Comparison of ENCODE assay signal across 8 cellular contexts in genomic region chr4:147984065-147984777, GRCh38.
A peak's percentile ranks its signal among the peaks of the same experiment; 100 is the strongest.
DNase-seq lines count a peak whose midpoint lies in the region; ATAC-seq and TF ChIP-seq lines count a peak whose summit lies in the region.

No MANE protein-coding gene starts in this region.

- 77 to 88% methylated on average over 13 to 15 of the region's 15 CpGs for WGBS in lower leg skin, 2 donors

- no peak overlapping the region for H3K4me3 ChIP-seq in astrocyte of the cerebellum (ENCODE audit: low read depth, low read length)
- no peak overlapping the region for H3K4me3 ChIP-seq in tibial artery
- H3K4me3 ChIP-seq in lower leg skin (ENCODE audit: low read depth, poor library complexity, severe bottlenecking): no peak overlapping the region

- no peak for ATAC-seq in GM18505 (IDR thresholded peaks at IDR 0.05; ENCODE audit: unreplicated experiment)

- in situ Hi-C loops in G401 (cut with HindIII; ENCODE audit: low sequenced_read_pairs) (no loop called here), astrocyte of the cerebellum (cut with HindIII; ENCODE audit: low sequenced_read_pairs) (no loop called here)

- TF ChIP-seq POLR2A in GM18505 (IDR thresholded peaks at IDR 0.05; ENCODE audit: borderline replicate concordance, extremely low read depth, insufficient read depth, insufficient read length) (no peak), lower leg skin (IDR thresholded peaks at IDR 0.05) (no peak)

- intact Hi-C loops in tibial artery (cut with DNase I; ENCODE audit: low total_unique reads): no loop called here
- intact Hi-C loops in lower leg skin (cut with DNase I; ENCODE audit: low total_unique reads): no loop called here

- peak; percentile 61 for DNase-seq in AG08396 (ENCODE audit: low spot score)
- DNase-seq in G401 (ENCODE audit: low spot score): peak; percentile 47
- peak; percentile 47 for DNase-seq in NCI-H1092 treated with DMSO at 0.1 percent for 48 hours (lab: John Stamatoyannopoulos, UW)
- no peak for DNase-seq in astrocyte of the cerebellum (ENCODE audit: low read depth)
- DNase-seq in iPS-NIHi7 (ENCODE audit: extremely low spot score): peak; percentile 87
- DNase-seq in tibial artery: no peak
- DNase-seq in lower leg skin (ENCODE audit: low spot score in 2 of 2): no peak

- TF ChIP-seq CTCF in astrocyte of the cerebellum (IDR thresholded peaks at IDR 0.05; ENCODE audit: low read depth, low read length, missing control alignments) (peak; percentile 74), tibial artery (IDR thresholded peaks at IDR 0.05) (peak; percentile 29 to 51), lower leg skin (IDR thresholded peaks at IDR 0.05) (no peak)

- no peaks in the 10 kb centered on the region for H3K27me3 ChIP-seq in tibial artery

- no peaks in the 10 kb centered on the region for H3K9me3 ChIP-seq in tibial artery

- H3K27ac ChIP-seq in tibial artery: peak overlapping the region; percentile 11 to 22

- peaks cover 0 to 63% (median 18%) of the 10 kb centered on the region in 4 donors for H3K4me1 ChIP-seq in tibial artery

- no peaks in the 10 kb centered on the region for H3K36me3 ChIP-seq in tibial artery

Comparison
In these comparisons a context has a peak if more than half of its experiments do, and no peak if none do; other contexts are left out.
1. DNase-seq: peak in AG08396 (single experiment), G401 (single experiment), NCI-H1092 treated with DMSO at 0.1 percent for 48 hours (single experiment) and iPS-NIHi7 (single experiment); none in astrocyte of the cerebellum (single experiment), tibial artery (0 of 2) and lower leg skin (0 of 2).
2. CTCF ChIP-seq: peak in astrocyte of the cerebellum (single experiment) and tibial artery (2 of 2); none in lower leg skin (0 of 3).